In genomic region chr6:46867411-46867810, GRCh38 we compare ENCODE assay signal across 19 cellular contexts. TPM values are rescaled to one million over a fixed set of nuclear protein-coding genes. Genes with fewer than 3 reads are reported as not detected.
DNase-seq lines count a peak whose midpoint lies in the region; ATAC-seq, FAIRE-seq and TF ChIP-seq lines count a peak whose summit lies in the region.
"Had no signal": no experiment of that assay in that cellular context is flagged by ENCODE, and none has a peak within 500 bp of the region (broad histone marks: within the 10 kb centered on the region; RNA-seq: fewer than 3 reads in every experiment).

No MANE protein-coding gene starts in this region.

- no peak overlapping the region for H3K4me2 ChIP-seq in PC-3 (ENCODE audit: low read length)
- H3K4me2 ChIP-seq: BLaER1 had no signal

- CTCF ChIA-PET in PC-3 (lab: Charles Lee) = no interaction called here
- CTCF ChIA-PET in activated CD4-positive, alpha-beta T cell treated with anti-CD3 and anti-CD28 coated beads for 36 hours (lab: Charles Lee) = no interaction called here

- H3K79me2 ChIP-seq in PC-3 (ENCODE audit: low read length) = no peaks in the 10 kb centered on the region

- TF ChIP-seq CTCF in PC-3 (conservative IDR thresholded peaks at IDR 0.05; ENCODE audit: low read depth, low read length) = no peak
- TF ChIP-seq CTCF in bronchial epithelial cell (IDR thresholded peaks at IDR 0.05; ENCODE audit: insufficient read depth, low read length, severe bottlenecking) = no peak

- no TSS peak for BruUV-seq in PC-3 (replicated peaks; lab: Mats Ljungman, UMichigan)

- no peak overlapping the region for H3K9ac ChIP-seq in PC-3 (ENCODE audit: low read length)
- H3K9ac ChIP-seq: BLaER1 had no signal

- no peaks in the 10 kb centered on the region for H3K27me3 ChIP-seq in PC-3 (ENCODE audit: low read length)
- no peaks in the 10 kb centered on the region for H3K27me3 ChIP-seq in bronchial epithelial cell (ENCODE audit: control insufficient read depth, insufficient read depth, low read length)
- H3K27me3 ChIP-seq: BLaER1 had no signal

- no peaks in the 10 kb centered on the region for H3K36me3 ChIP-seq in PC-3 (ENCODE audit: low read depth, low read length)
- no peaks in the 10 kb centered on the region for H3K36me3 ChIP-seq in bronchial epithelial cell (ENCODE audit: control insufficient read depth, insufficient read depth, low read length)
- H3K36me3 ChIP-seq: BLaER1 had no signal

- no peaks in the 10 kb centered on the region for H3K9me3 Mint-ChIP-seq in activated CD4-positive, alpha-beta T cell treated with anti-CD3 and anti-CD28 coated beads for 36 hours (ENCODE audit: low read depth)

- H3K27ac Mint-ChIP-seq in activated CD4-positive, alpha-beta T cell treated with anti-CD3 and anti-CD28 coated beads for 36 hours = no peak overlapping the region
- H3K27ac Mint-ChIP-seq: CD4-positive, CD25-positive, alpha-beta regulatory T cell had no signal

- DNase-seq in NCI-H82 (lab: John Stamatoyannopoulos, UW) = peak; percentile 27
- DNase-seq in NCI-H82 treated with DMSO at 0.1 percent for 48 hours (lab: John Stamatoyannopoulos, UW; ENCODE audit: unreplicated experiment) = no peak
- DNase-seq in PC-3 = peak; percentile 52
- DNase-seq in bronchial epithelial cell (ENCODE audit: low read depth) = peak; percentile 42
- DNase-seq in NCI-H748 treated with DMSO at 0.1 percent for 48 hours (lab: John Stamatoyannopoulos, UW) = no peak
- DNase-seq in activated CD4-positive, alpha-beta T cell treated with anti-CD3 and anti-CD28 coated beads for 36 hours = no peak
- DNase-seq: AML-193; CD4-positive, CD25-positive, alpha-beta regulatory T cell; DMS 273 treated with DMSO at 0.1 percent for 48 hours; HCEC 1CT had no signal

- no peak for FAIRE-seq in bronchial epithelial cell (lab: Jason Lieb, UNC)
- FAIRE-seq: G401.6, GM12892, K562 had no signal

- peaks cover 17% of the 10 kb centered on the region for H3K27me3 Mint-ChIP-seq in activated CD4-positive, alpha-beta T cell treated with anti-CD3 and anti-CD28 coated beads for 36 hours
- H3K27me3 Mint-ChIP-seq: CD4-positive, CD25-positive, alpha-beta regulatory T cell had no signal

- no peaks in the 10 kb centered on the region for H3K9me3 ChIP-seq in PC-3 (ENCODE audit: low read length)
- H3K9me3 ChIP-seq: BLaER1 had no signal

- H3K4me3 Mint-ChIP-seq in activated CD4-positive, alpha-beta T cell treated with anti-CD3 and anti-CD28 coated beads for 36 hours = no peak overlapping the region
- H3K4me3 Mint-ChIP-seq: CD4-positive, CD25-positive, alpha-beta regulatory T cell had no signal

- intact Hi-C loops in PC-3 (cut with micrococcal nuclease) = no loop called here
- intact Hi-C loops in activated CD4-positive, alpha-beta T cell treated with anti-CD3 and anti-CD28 coated beads for 36 hours (cut with DNase I, micrococcal nuclease) = loop anchor here in 1 of 2 experiments (10.0 kb wide), 1 partner anchor 443 kb away; no protein-coding TSS in a partner anchor

- H3K36me3 Mint-ChIP-seq in activated CD4-positive, alpha-beta T cell treated with anti-CD3 and anti-CD28 coated beads for 36 hours (ENCODE audit: low read depth) = no peaks in the 10 kb centered on the region
- H3K36me3 Mint-ChIP-seq: CD4-positive, CD25-positive, alpha-beta regulatory T cell had no signal

- peaks cover 6% of the 10 kb centered on the region; the same call in 1 of the 2 replicates for H3K4me1 ChIP-seq in PC-3 (ENCODE audit: insufficient read depth, low read length)
- H3K4me1 ChIP-seq: BLaER1 had no signal

- H4K20me1 ChIP-seq in PC-3 (ENCODE audit: low read length) = no peaks in the 10 kb centered on the region
- H4K20me1 ChIP-seq: BLaER1 had no signal

- H2AFZ ChIP-seq in PC-3 (ENCODE audit: low read length) = no peak overlapping the region

- H3K4me1 Mint-ChIP-seq in activated CD4-positive, alpha-beta T cell treated with anti-CD3 and anti-CD28 coated beads for 36 hours = no peaks in the 10 kb centered on the region
- H3K4me1 Mint-ChIP-seq: CD4-positive, CD25-positive, alpha-beta regulatory T cell had no signal

- no peaks in the 10 kb centered on the region for H3F3A ChIP-seq in PC-3 (ENCODE audit: low read length, unreplicated experiment)

- no peak for ATAC-seq in PC-3
- ATAC-seq in GM21723 (IDR thresholded peaks at IDR 0.05; ENCODE audit: unreplicated experiment) = no peak
- ATAC-seq in activated CD4-positive, alpha-beta T cell treated with anti-CD3 and anti-CD28 coated beads for 36 hours = no peak
- no peak for ATAC-seq in HG02973 (IDR thresholded peaks at IDR 0.05; ENCODE audit: unreplicated experiment)
- ATAC-seq: K562 had no signal

- H3K4me3 ChIP-seq in PC-3 (ENCODE audit: low read length) (no peak overlapping the region), bronchial epithelial cell (ENCODE audit: low read depth, low read length) (no peak overlapping the region)
- H3K4me3 ChIP-seq: BLaER1, K562 had no signal

- no peaks in the 10 kb centered on the region for H3K9me2 ChIP-seq in PC-3 (replicated peaks; ENCODE audit: low read length)

- no peak overlapping the region for H3K27ac ChIP-seq in PC-3 (ENCODE audit: low read length)
- H3K27ac ChIP-seq: 22Rv1, BLaER1, HL-60 had no signal

- POLR2A ChIA-PET in PC-3 (lab: Charles Lee; ENCODE audit: unreplicated experiment) = no interaction called here
- POLR2A ChIA-PET in activated CD4-positive, alpha-beta T cell treated with anti-CD3 and anti-CD28 coated beads for 36 hours (lab: Charles Lee) = no interaction called here

RNA-seq across cellular contexts. Expression of gene ADGRF5, which starts 54.3 kb away (rescaled TPM):
- total RNA-seq in PC-3 (2014; rRNA removed) (0.75 and 1.6 TPM in 2 replicates), bronchial epithelial cell (not detected in 2 replicates)
- total RNA-seq in activated CD4-positive, alpha-beta T cell treated with anti-CD3 and anti-CD28 coated beads for 36 hours = not detected
- total RNA-seq: CD4-positive, CD25-positive, alpha-beta regulatory T cell; H4 had no signal

Comparison
In these comparisons a context has a peak if more than half of its experiments do, and no peak if none do; other contexts are left out.
1. DNase-seq: peak in NCI-H82 (single experiment), PC-3 (single experiment) and bronchial epithelial cell (single experiment); none in NCI-H82 treated with DMSO at 0.1 percent for 48 hours (single experiment), NCI-H748 treated with DMSO at 0.1 percent for 48 hours (single experiment) and activated CD4-positive, alpha-beta T cell treated with anti-CD3 and anti-CD28 coated beads for 36 hours (single experiment).